In genomic region chr4:183409463-183409862, GRCh38 we compare ENCODE assay signal across 1 cellular context.
TF ChIP-seq lines count a peak whose summit lies in the region.

No MANE protein-coding gene starts in this region.

TF ChIP-seq in HEK293, 187 proteins besides CTCF, POLR2A, EP300 and RAD21:
- TF ChIP-seq ZBTB17 (tag by site-specific recombination; IDR thresholded peaks at IDR 0.05), result peak; percentile 19; the same call in 1 of the 2 replicates
- no peak for TF ChIP-seq REST (tag by site-specific recombination; IDR thresholded peaks at IDR 0.05)
